9 cellular contexts compared by ENCODE assay signal in the genomic region with DNA sequence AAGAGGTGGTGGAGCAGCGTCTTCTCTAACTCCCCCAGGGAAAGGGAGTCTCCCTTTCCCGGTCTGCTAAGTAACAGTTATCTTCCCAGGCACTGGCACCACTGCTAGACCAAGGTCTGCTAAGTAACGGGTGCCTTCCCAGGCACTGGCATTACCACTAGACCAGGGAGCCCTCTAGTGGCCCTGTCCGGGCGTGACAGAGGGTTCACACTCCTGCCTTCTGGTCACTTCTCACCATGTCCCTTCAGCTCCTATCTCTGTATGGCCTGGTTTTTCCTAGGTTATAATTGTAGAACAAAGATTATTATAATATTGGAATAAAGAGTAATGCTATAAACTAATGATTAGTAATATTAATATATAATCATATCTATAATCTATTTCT. TPM values are rescaled to one million over a fixed set of nuclear protein-coding genes. Genes with fewer than 3 reads are reported as not detected.
A peak's percentile ranks its signal among the peaks of the same experiment; 100 is the strongest.
DNase-seq lines count a peak whose midpoint lies in the region; ATAC-seq, FAIRE-seq and TF ChIP-seq lines count a peak whose summit lies in the region.
"Not testable (repeated sequence)": the region's sequence is repeated elsewhere in the genome, so short reads cannot be mapped to it uniquely, and the experiment has no call there.
"Had no signal": no experiment of that assay in that cellular context is flagged by ENCODE, and none has a peak within 500 bp of the region (broad histone marks: within the 10 kb centered on the region; RNA-seq: fewer than 3 reads in every experiment).

No MANE protein-coding gene starts in this region.

- FAIRE-seq in bronchial epithelial cell (lab: Jason Lieb, UNC), result not testable (repeated sequence)

- peak; percentile 38 for DNase-seq in CD1c-positive myeloid dendritic cell (ENCODE audit: extremely low spot score)
- peak; percentile 57 for DNase-seq in NCI-H748 (lab: John Stamatoyannopoulos, UW; ENCODE audit: unreplicated experiment)
- DNase-seq in activated CD4-positive, CD25-positive, alpha-beta regulatory T cell treated with anti-CD3 and anti-CD28 coated beads, Interleukin-2, amount 50 U/mL, for 72 hours, result peak; percentile 71
- peak; percentile 16 for DNase-seq in bronchial epithelial cell (ENCODE audit: low read depth)
- DNase-seq in left kidney (ENCODE audit: low read depth, low spot score), result peak; percentile 70
- DNase-seq in stimulated activated CD4-positive, alpha-beta T cell treated with anti-CD3 and anti-CD28 coated beads, Interleukin-4, amount 100 ng/mL, for 24 hours, result peak; percentile 49

- H3K4me3 ChIP-seq in bronchial epithelial cell (ENCODE audit: low read depth, low read length), result not testable (repeated sequence)

- not testable (repeated sequence) for H3K27me3 ChIP-seq in bronchial epithelial cell (ENCODE audit: control insufficient read depth, insufficient read depth, low read length)

- H3K36me3 ChIP-seq in bronchial epithelial cell (ENCODE audit: control insufficient read depth, insufficient read depth, low read length), result peaks cover 21% of the 10 kb centered on the region

- ATAC-seq in GM19395 (IDR thresholded peaks at IDR 0.05; ENCODE audit: unreplicated experiment) (peak; percentile 36), HG03175 (IDR thresholded peaks at IDR 0.05; ENCODE audit: unreplicated experiment) (peak; percentile 33)

- TF ChIP-seq CTCF in bronchial epithelial cell (IDR thresholded peaks at IDR 0.05; ENCODE audit: insufficient read depth, low read length, severe bottlenecking), result peak; percentile 41

RNA-seq across cellular contexts. Expression of gene PILRB, which starts 12.6 kb away (rescaled TPM):
- total RNA-seq in bronchial epithelial cell, result 5.5 and 7.8 TPM in 2 replicates

RNA-seq across cellular contexts. Expression of gene PILRA, which starts 28.0 kb away (rescaled TPM):
- 0.13 TPM in 1 of 2 replicates, not detected in the other for total RNA-seq in bronchial epithelial cell

RNA-seq across cellular contexts. Expression of gene SPDYE3, which starts 37.8 kb away (rescaled TPM):
- total RNA-seq in bronchial epithelial cell, result not detected in 2 replicates
- total RNA-seq: SJSA1 had no signal

Comparison
In these comparisons a context has a peak if more than half of its experiments do, and no peak if none do; other contexts are left out.
1. DNase-seq: peak in every context shown above with its lines; median percentile 71 in activated CD4-positive, CD25-positive, alpha-beta regulatory T cell treated with anti-CD3 and anti-CD28 coated beads, Interleukin-2, amount 50 U/mL, for 72 hours; 70 in left kidney; 57 in NCI-H748; 49 in stimulated activated CD4-positive, alpha-beta T cell treated with anti-CD3 and anti-CD28 coated beads, Interleukin-4, amount 100 ng/mL, for 24 hours; 38 in CD1c-positive myeloid dendritic cell; 16 in bronchial epithelial cell.